In genomic region chr12:57053901-57054300, GRCh38 we compare ENCODE assay signal across 13 cellular contexts. TPM values are rescaled to one million over a fixed set of nuclear protein-coding genes. Genes with fewer than 3 reads are reported as not detected.
DNase-seq lines count a peak whose midpoint lies in the region; ATAC-seq lines count a peak whose summit lies in the region.
"Not testable (repeated sequence)": the region's sequence is repeated elsewhere in the genome, so short reads cannot be mapped to it uniquely, and the experiment has no call there.
"Had no signal": no experiment of that assay in that cellular context is flagged by ENCODE, and none has a peak within 500 bp of the region (broad histone marks: within the 10 kb centered on the region; RNA-seq: fewer than 3 reads in every experiment).

No MANE protein-coding gene starts in this region.

- peaks cover 20% of the 10 kb centered on the region for H3K36me3 ChIP-seq in CD4-positive, CD25-positive, alpha-beta regulatory T cell (ENCODE audit: control insufficient read depth, insufficient read depth, low read length)

- H3K36me3 Mint-ChIP-seq in CD4-positive, CD25-positive, alpha-beta regulatory T cell = peaks cover 17% of the 10 kb centered on the region

- H3K27me3 ChIP-seq in CD4-positive, CD25-positive, alpha-beta regulatory T cell (ENCODE audit: control insufficient read depth, insufficient read depth, low read length) = not testable (repeated sequence)

- peak overlapping the region in 2 of 3 donors; percentile 26 to 64 for H3K27ac Mint-ChIP-seq in CD4-positive, CD25-positive, alpha-beta regulatory T cell

- H3K4me1 ChIP-seq in CD4-positive, CD25-positive, alpha-beta regulatory T cell (ENCODE audit: control insufficient read depth, insufficient read depth, low read length, poor library complexity, severe bottlenecking) = not testable (repeated sequence)

- not testable (repeated sequence) for DNase-seq in CD4-positive, CD25-positive, alpha-beta regulatory T cell

- H3K9me3 Mint-ChIP-seq in CD4-positive, CD25-positive, alpha-beta regulatory T cell = not testable (repeated sequence)

- H3K4me3 Mint-ChIP-seq in CD4-positive, CD25-positive, alpha-beta regulatory T cell = not testable (repeated sequence)

- not testable (repeated sequence) for H3K4me1 Mint-ChIP-seq in CD4-positive, CD25-positive, alpha-beta regulatory T cell

- not testable (repeated sequence) for H3K4me3 ChIP-seq in CD4-positive, CD25-positive, alpha-beta regulatory T cell (ENCODE audit: low read depth, low read length)

- H3K27ac ChIP-seq in CD4-positive, CD25-positive, alpha-beta regulatory T cell (ENCODE audit: insufficient read depth, low read length, poor library complexity, severe bottlenecking) = not testable (repeated sequence)

- not testable (repeated sequence) for ATAC-seq in CD4-positive, CD25-positive, alpha-beta regulatory T cell (ENCODE audit: low read depth in 2 of 2)

- not testable (repeated sequence) for H3K27me3 Mint-ChIP-seq in CD4-positive, CD25-positive, alpha-beta regulatory T cell

- not testable (repeated sequence) for H3K9me3 ChIP-seq in CD4-positive, CD25-positive, alpha-beta regulatory T cell (ENCODE audit: control insufficient read depth in 2 of 2, low read length in 2 of 2)

RNA-seq across cellular contexts. Expression of gene MYO1A, which starts 4.0 kb away (rescaled TPM):
- 0.32 TPM for total RNA-seq in CD4-positive, CD25-positive, alpha-beta regulatory T cell
- under 1 TPM in 1 of 4 donors, not detected in 3; 0.38 TPM for polyA plus RNA-seq in CD4-positive, CD25-positive, alpha-beta regulatory T cell
- total RNA-seq: A172, Daoy had no signal
- polyA plus RNA-seq: AG04450; CD4-positive, alpha-beta memory T cell had no signal

RNA-seq across cellular contexts. Expression of gene NEMP1, which starts 24.7 kb away (rescaled TPM):
- total RNA-seq in CD4-positive, CD25-positive, alpha-beta regulatory T cell = 14.7 TPM
- polyA plus RNA-seq in CD4-positive, CD25-positive, alpha-beta regulatory T cell = 1 to 10 TPM; 3.1 to 7.1 (median 4.7) TPM

RNA-seq across cellular contexts. Expression of gene NAB2, which starts 35.0 kb away (rescaled TPM):
- 7.5 TPM for total RNA-seq in CD4-positive, CD25-positive, alpha-beta regulatory T cell
- 1 to 10 TPM in 2 of 4 donors, under 1 TPM in 2; 0.31 to 1.2 (median 0.90) TPM for polyA plus RNA-seq in CD4-positive, CD25-positive, alpha-beta regulatory T cell

RNA-seq across cellular contexts. Expression of gene TAC3, which starts 37.6 kb away (rescaled TPM):
- total RNA-seq in CD4-positive, CD25-positive, alpha-beta regulatory T cell = not detected
- polyA plus RNA-seq in CD4-positive, CD25-positive, alpha-beta regulatory T cell = not detected
- total RNA-seq: A172; A673; B cell; Calu3; CD4-positive, alpha-beta memory T cell; CD4-positive, alpha-beta T cell; CD8-positive, alpha-beta memory T cell; CD8-positive, alpha-beta T cell had no signal
- polyA plus RNA-seq: BJ; CD14-positive monocyte; CD8-positive, alpha-beta memory T cell had no signal

RNA-seq across cellular contexts. Expression of gene ZBTB39, which starts 47.6 kb away (rescaled TPM):
- 8.6 TPM for total RNA-seq in CD4-positive, CD25-positive, alpha-beta regulatory T cell
- polyA plus RNA-seq in CD4-positive, CD25-positive, alpha-beta regulatory T cell = 1 to 10 TPM; 1.5 to 1.8 (median 1.7) TPM
